1 cellular context compared by ENCODE assay signal in genomic region chr7:140176811-140177702, GRCh38.
TF ChIP-seq lines count a peak whose summit lies in the region.

KDM7A (minus strand) TSS chr7:140176983; CDS start chr7:140176937, 46 bp downstream.

TF ChIP-seq in K562, 482 proteins besides CTCF, POLR2A, EP300 and RAD21 (continued from another document and continues in another):
- peak; percentile 97 for TF ChIP-seq PHB (CRISPR knock-in tag; IDR thresholded peaks at IDR 0.05)
- no peak for TF ChIP-seq MCM7 (IDR thresholded peaks at IDR 0.05)
- no peak for TF ChIP-seq ZNF780A (CRISPR knock-in tag; IDR thresholded peaks at IDR 0.05)
- TF ChIP-seq, protein P1, sequence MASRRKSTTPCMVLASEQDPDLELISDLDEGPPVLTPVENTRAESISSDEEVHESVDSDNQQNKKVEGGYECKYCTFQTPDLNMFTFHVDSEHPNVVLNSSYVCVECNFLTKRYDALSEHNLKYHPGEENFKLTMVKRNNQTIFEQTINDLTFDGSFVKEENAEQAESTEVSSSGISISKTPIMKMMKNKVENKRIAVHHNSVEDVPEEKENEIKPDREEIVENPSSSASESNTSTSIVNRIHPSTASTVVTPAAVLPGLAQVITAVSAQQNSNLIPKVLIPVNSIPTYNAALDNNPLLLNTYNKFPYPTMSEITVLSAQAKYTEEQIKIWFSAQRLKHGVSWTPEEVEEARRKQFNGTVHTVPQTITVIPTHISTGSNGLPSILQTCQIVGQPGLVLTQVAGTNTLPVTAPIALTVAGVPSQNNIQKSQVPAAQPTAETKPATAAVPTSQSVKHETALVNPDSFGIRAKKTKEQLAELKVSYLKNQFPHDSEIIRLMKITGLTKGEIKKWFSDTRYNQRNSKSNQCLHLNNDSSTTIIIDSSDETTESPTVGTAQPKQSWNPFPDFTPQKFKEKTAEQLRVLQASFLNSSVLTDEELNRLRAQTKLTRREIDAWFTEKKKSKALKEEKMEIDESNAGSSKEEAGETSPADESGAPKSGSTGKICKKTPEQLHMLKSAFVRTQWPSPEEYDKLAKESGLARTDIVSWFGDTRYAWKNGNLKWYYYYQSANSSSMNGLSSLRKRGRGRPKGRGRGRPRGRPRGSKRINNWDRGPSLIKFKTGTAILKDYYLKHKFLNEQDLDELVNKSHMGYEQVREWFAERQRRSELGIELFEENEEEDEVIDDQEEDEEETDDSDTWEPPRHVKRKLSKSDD (conservative IDR thresholded peaks at IDR 0.05; ENCODE audit: low read length): 0 out of 2 replicates have a peak, but pooled peaks have one; percentile 18
- no peak for TF ChIP-seq ILF3 (IDR thresholded peaks at IDR 0.05; ENCODE audit: borderline replicate concordance)
- TF ChIP-seq HNRNPL (IDR thresholded peaks at IDR 0.05; ENCODE audit: low read depth, low read length): peak; percentile 57; the same call in 1 of the 2 replicates
- no peak for TF ChIP-seq TFE3 (CRISPR knock-in tag; IDR thresholded peaks at IDR 0.05)
- TF ChIP-seq ZNF668 (CRISPR knock-in tag; IDR thresholded peaks at IDR 0.05): no peak
- 0 out of 2 replicates have a peak, but pooled peaks have one; percentile 31 for TF ChIP-seq SREBF1 (IDR thresholded peaks at IDR 0.05; ENCODE audit: borderline replicate concordance, low read depth, low read length)
- TF ChIP-seq XRCC3 (IDR thresholded peaks at IDR 0.05): no peak
- TF ChIP-seq HES1 (IDR thresholded peaks at IDR 0.05; ENCODE audit: low read depth): peak; percentile 83
- TF ChIP-seq, protein P2, sequence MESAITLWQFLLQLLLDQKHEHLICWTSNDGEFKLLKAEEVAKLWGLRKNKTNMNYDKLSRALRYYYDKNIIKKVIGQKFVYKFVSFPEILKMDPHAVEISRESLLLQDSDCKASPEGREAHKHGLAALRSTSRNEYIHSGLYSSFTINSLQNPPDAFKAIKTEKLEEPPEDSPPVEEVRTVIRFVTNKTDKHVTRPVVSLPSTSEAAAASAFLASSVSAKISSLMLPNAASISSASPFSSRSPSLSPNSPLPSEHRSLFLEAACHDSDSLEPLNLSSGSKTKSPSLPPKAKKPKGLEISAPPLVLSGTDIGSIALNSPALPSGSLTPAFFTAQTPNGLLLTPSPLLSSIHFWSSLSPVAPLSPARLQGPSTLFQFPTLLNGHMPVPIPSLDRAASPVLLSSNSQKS (CRISPR knock-in tag; IDR thresholded peaks at IDR 0.05): no peak
- no peak for TF ChIP-seq HDAC2 (IDR thresholded peaks at IDR 0.05)
- TF ChIP-seq, protein P3, sequence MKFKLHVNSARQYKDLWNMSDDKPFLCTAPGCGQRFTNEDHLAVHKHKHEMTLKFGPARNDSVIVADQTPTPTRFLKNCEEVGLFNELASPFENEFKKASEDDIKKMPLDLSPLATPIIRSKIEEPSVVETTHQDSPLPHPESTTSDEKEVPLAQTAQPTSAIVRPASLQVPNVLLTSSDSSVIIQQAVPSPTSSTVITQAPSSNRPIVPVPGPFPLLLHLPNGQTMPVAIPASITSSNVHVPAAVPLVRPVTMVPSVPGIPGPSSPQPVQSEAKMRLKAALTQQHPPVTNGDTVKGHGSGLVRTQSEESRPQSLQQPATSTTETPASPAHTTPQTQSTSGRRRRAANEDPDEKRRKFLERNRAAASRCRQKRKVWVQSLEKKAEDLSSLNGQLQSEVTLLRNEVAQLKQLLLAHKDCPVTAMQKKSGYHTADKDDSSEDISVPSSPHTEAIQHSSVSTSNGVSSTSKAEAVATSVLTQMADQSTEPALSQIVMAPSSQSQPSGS (CRISPR knock-in tag; IDR thresholded peaks at IDR 0.05): peak; percentile 57; the same call in 1 of the 2 replicates
- TF ChIP-seq, protein P4, sequence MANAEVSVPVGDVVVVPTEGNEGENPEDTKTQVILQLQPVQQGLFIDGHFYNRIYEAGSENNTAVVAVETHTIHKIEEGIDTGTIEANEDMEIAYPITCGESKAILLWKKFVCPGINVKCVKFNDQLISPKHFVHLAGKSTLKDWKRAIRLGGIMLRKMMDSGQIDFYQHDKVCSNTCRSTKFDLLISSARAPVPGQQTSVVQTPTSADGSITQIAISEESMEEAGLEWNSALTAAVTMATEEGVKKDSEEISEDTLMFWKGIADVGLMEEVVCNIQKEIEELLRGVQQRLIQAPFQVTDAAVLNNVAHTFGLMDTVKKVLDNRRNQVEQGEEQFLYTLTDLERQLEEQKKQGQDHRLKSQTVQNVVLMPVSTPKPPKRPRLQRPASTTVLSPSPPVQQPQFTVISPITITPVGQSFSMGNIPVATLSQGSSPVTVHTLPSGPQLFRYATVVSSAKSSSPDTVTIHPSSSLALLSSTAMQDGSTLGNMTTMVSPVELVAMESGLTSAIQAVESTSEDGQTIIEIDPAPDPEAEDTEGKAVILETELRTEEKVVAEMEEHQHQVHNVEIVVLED (CRISPR knock-in tag; IDR thresholded peaks at IDR 0.05): peak; percentile 94
- TF ChIP-seq TEAD4 (IDR thresholded peaks at IDR 0.05; ENCODE audit: low read length): 0 out of 2 replicates have a peak, but pooled peaks have one; percentile 20
- TF ChIP-seq TEAD4 (CRISPR knock-in tag; IDR thresholded peaks at IDR 0.05; ENCODE audit: borderline replicate concordance): 0 out of 2 replicates have a peak, but pooled peaks have one; percentile 23
- TF ChIP-seq ZNF830 (CRISPR knock-in tag; IDR thresholded peaks at IDR 0.05): 0 out of 2 replicates have a peak, but pooled peaks have one; percentile 70
- TF ChIP-seq, protein P5, sequence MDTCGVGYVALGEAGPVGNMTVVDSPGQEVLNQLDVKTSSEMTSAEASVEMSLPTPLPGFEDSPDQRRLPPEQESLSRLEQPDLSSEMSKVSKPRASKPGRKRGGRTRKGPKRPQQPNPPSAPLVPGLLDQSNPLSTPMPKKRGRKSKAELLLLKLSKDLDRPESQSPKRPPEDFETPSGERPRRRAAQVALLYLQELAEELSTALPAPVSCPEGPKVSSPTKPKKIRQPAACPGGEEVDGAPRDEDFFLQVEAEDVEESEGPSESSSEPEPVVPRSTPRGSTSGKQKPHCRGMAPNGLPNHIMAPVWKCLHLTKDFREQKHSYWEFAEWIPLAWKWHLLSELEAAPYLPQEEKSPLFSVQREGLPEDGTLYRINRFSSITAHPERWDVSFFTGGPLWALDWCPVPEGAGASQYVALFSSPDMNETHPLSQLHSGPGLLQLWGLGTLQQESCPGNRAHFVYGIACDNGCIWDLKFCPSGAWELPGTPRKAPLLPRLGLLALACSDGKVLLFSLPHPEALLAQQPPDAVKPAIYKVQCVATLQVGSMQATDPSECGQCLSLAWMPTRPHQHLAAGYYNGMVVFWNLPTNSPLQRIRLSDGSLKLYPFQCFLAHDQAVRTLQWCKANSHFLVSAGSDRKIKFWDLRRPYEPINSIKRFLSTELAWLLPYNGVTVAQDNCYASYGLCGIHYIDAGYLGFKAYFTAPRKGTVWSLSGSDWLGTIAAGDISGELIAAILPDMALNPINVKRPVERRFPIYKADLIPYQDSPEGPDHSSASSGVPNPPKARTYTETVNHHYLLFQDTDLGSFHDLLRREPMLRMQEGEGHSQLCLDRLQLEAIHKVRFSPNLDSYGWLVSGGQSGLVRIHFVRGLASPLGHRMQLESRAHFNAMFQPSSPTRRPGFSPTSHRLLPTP (IDR thresholded peaks at IDR 0.05; ENCODE audit: borderline replicate concordance, extremely low read depth, insufficient read length): no peak
- TF ChIP-seq RBM14 (IDR thresholded peaks at IDR 0.05; ENCODE audit: borderline replicate concordance, insufficient read depth, low read depth, low read length): 0 out of 2 replicates have a peak, but pooled peaks have one; percentile 50
- TF ChIP-seq ZNF507 (tag; conservative IDR thresholded peaks at IDR 0.05): no peak
- no peak for TF ChIP-seq STAT5A (IDR thresholded peaks at IDR 0.05; ENCODE audit: borderline replicate concordance, low read length)
- TF ChIP-seq NR4A1 (CRISPR knock-in tag; IDR thresholded peaks at IDR 0.05): peak; percentile 81
- TF ChIP-seq NR4A1 (tag; IDR thresholded peaks at IDR 0.05): peak; percentile 88
- peak; percentile 73; the same call in 1 of the 2 replicates for TF ChIP-seq ZBTB34 (CRISPR knock-in tag; IDR thresholded peaks at IDR 0.05)
- TF ChIP-seq SAFB (IDR thresholded peaks at IDR 0.05; ENCODE audit: borderline replicate concordance, low read depth, low read length): peak; percentile 84
- peak in 1 of 2 experiments; percentile 66; a peak in 2 of 4 replicates for TF ChIP-seq MNT (conservative IDR thresholded peaks at IDR 0.05)
- no peak for TF ChIP-seq C11orf30 (IDR thresholded peaks at IDR 0.05; ENCODE audit: low read depth)
- no peak for TF ChIP-seq PTBP1 (IDR thresholded peaks at IDR 0.05; ENCODE audit: low read depth, low read length)
- 0 out of 2 replicates have a peak, but pooled peaks have one; percentile 37 for TF ChIP-seq ZNF232 (CRISPR knock-in tag; IDR thresholded peaks at IDR 0.05)
- peak; percentile 63; the same call in 1 of the 2 replicates for TF ChIP-seq KLF13 (tag; IDR thresholded peaks at IDR 0.05; ENCODE audit: borderline replicate concordance, low read depth)
- no peak for TF ChIP-seq ZFP1 (CRISPR knock-in tag; IDR thresholded peaks at IDR 0.05)
- peak; percentile 98 for TF ChIP-seq ZNF589 (CRISPR knock-in tag; IDR thresholded peaks at IDR 0.05; ENCODE audit: low read depth)
- TF ChIP-seq E2F1 (CRISPR knock-in tag; IDR thresholded peaks at IDR 0.05): peak; percentile 50; the same call in 1 of the 2 replicates
- TF ChIP-seq MYC (IDR thresholded peaks at IDR 0.05; ENCODE audit: low read depth, low read length): peak; percentile 75
- TF ChIP-seq MYC (CRISPR knock-in tag; IDR thresholded peaks at IDR 0.05; ENCODE audit: borderline replicate concordance, low read depth): peak; percentile 82; the same call in 1 of the 2 replicates
- peak; percentile 99 for TF ChIP-seq POLR2G (IDR thresholded peaks at IDR 0.05; ENCODE audit: low read depth, low read length)
- TF ChIP-seq, protein P6, sequence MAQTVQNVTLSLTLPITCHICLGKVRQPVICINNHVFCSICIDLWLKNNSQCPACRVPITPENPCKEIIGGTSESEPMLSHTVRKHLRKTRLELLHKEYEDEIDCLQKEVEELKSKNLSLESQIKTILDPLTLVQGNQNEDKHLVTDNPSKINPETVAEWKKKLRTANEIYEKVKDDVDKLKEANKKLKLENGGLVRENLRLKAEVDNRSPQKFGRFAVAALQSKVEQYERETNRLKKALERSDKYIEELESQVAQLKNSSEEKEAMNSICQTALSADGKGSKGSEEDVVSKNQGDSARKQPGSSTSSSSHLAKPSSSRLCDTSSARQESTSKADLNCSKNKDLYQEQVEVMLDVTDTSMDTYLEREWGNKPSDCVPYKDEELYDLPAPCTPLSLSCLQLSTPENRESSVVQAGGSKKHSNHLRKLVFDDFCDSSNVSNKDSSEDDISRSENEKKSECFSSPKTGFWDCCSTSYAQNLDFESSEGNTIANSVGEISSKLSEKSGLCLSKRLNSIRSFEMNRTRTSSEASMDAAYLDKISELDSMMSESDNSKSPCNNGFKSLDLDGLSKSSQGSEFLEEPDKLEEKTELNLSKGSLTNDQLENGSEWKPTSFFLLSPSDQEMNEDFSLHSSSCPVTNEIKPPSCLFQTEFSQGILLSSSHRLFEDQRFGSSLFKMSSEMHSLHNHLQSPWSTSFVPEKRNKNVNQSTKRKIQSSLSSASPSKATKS (CRISPR knock-in tag; IDR thresholded peaks at IDR 0.05): no peak
- no peak for TF ChIP-seq ZC3H8 (IDR thresholded peaks at IDR 0.05)
